Comparison of ENCODE assay signal across 13 cellular contexts in genomic region chr3:51275096-51275805, GRCh38.
"Had no signal": no experiment of that assay in that cellular context is flagged by ENCODE, and none has a peak within 500 bp of the region (broad histone marks: within the 10 kb centered on the region; RNA-seq: fewer than 3 reads in every experiment).

No MANE protein-coding gene starts in this region.

- ATAC-seq: body of pancreas; stimulated activated naive CD8-positive, alpha-beta T cell treated with anti-CD3 and anti-CD28 coated beads, Interleukin-15, amount 100 ng/mL, for 72 hours had no signal

- H3K4me3 Mint-ChIP-seq: stimulated activated naive CD8-positive, alpha-beta T cell treated with anti-CD3 and anti-CD28 coated beads, Interleukin-15, amount 100 ng/mL, for 72 hours had no signal

- H3K27me3 Mint-ChIP-seq: stimulated activated naive CD8-positive, alpha-beta T cell treated with anti-CD3 and anti-CD28 coated beads, Interleukin-15, amount 100 ng/mL, for 72 hours had no signal

- H3K27ac Mint-ChIP-seq: stimulated activated naive CD8-positive, alpha-beta T cell treated with anti-CD3 and anti-CD28 coated beads, Interleukin-15, amount 100 ng/mL, for 72 hours had no signal

- DNase-seq: activated CD4-positive, alpha-beta T cell treated with anti-CD3 and anti-CD28 coated beads, Interleukin-2, amount 50 U/mL, for 48 hours; activated naive CD4-positive, alpha-beta T cell treated with anti-CD3 and anti-CD28 coated beads, Interleukin-2, amount 50 U/mL, for 16 hours; amniotic stem cell; body of pancreas; central memory CD4-positive, alpha-beta T cell; cortex of kidney; effector CD4-positive, alpha-beta T cell; esophagus squamous epithelium; kidney glomerular epithelial cell; sigmoid colon; spleen; stimulated activated naive CD8-positive, alpha-beta T cell treated with anti-CD3 and anti-CD28 coated beads, Interleukin-15, amount 100 ng/mL, for 72 hours; upper lobe of left lung had no signal

- H3K9me3 Mint-ChIP-seq: stimulated activated naive CD8-positive, alpha-beta T cell treated with anti-CD3 and anti-CD28 coated beads, Interleukin-15, amount 100 ng/mL, for 72 hours had no signal
